ENCODE assay signal across 32 cellular contexts in the genomic region with DNA sequence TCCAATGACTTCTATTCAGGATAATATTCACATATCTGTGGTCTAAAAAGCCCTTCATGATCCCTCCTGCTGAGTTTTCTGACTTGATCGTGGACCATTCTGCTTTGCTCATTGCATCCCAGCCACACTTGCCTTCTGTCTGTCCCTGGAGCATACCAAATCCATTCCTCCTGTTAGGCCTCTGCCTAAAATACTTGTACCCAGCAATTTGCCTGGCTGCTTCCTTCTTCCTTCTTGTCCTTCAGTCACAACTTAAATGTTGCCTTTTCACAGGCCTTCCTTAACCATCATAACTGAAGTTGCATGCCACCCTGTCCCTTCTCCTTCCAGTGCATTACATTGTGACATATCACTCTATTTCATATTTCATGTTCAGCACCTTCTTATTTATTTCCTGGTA. TPM values are rescaled to one million over a fixed set of nuclear protein-coding genes. Genes with fewer than 3 reads are reported as not detected.
"Had no signal": no experiment of that assay in that cellular context is flagged by ENCODE, and none has a peak within 500 bp of the region (broad histone marks: within the 10 kb centered on the region; RNA-seq: fewer than 3 reads in every experiment).

No MANE protein-coding gene starts in this region.

- H3K27me3 Mint-ChIP-seq: activated naive CD8-positive, alpha-beta T cell treated with anti-CD3 and anti-CD28 coated beads for 36 hours; activated T-helper 17 cell treated with anti-CD3 and anti-CD28 coated beads, Interleukin-2, amount 50 U/mL, for 72 hours had no signal

- H3K9me3 Mint-ChIP-seq: activated CD4-positive, alpha-beta memory T cell treated with anti-CD3 and anti-CD28 coated beads for 36 hours; activated naive CD8-positive, alpha-beta T cell treated with anti-CD3 and anti-CD28 coated beads for 36 hours; activated T-cell treated with anti-CD3 and anti-CD28 coated beads, Interleukin-2, amount 50 U/mL, for 72 hours; activated T-helper 17 cell treated with anti-CD3 and anti-CD28 coated beads, Interleukin-2, amount 50 U/mL, for 72 hours had no signal

- H3K36me3 ChIP-seq: brain microvascular endothelial cell, SJCRH30, WERI-Rb-1 had no signal

- H3K4me3 ChIP-seq: SJCRH30, SK-N-MC had no signal

- ATAC-seq: activated T-cell treated with anti-CD3 and anti-CD28 coated beads, Interleukin-2, amount 50 U/mL, for 72 hours; activated T-helper 17 cell treated with anti-CD3 and anti-CD28 coated beads, Interleukin-2, amount 50 U/mL, for 72 hours; Panc1 had no signal

- H3K4me3 Mint-ChIP-seq: activated CD4-positive, alpha-beta memory T cell treated with anti-CD3 and anti-CD28 coated beads for 36 hours; activated CD8-positive, alpha-beta memory T cell treated with anti-CD3 and anti-CD28 coated beads, Interleukin-2, amount 10 ng/mL, durations not matched to agents 7 days and 5 days; activated naive CD8-positive, alpha-beta T cell treated with anti-CD3 and anti-CD28 coated beads for 36 hours; activated T-cell treated with anti-CD3 and anti-CD28 coated beads, Interleukin-2, amount 50 U/mL, for 72 hours; activated T-helper 17 cell treated with anti-CD3 and anti-CD28 coated beads, Interleukin-2, amount 50 U/mL, for 72 hours had no signal

- H3K27ac ChIP-seq: brain microvascular endothelial cell, SJCRH30, SK-N-MC, WERI-Rb-1 had no signal

- H3K9me3 ChIP-seq: SJCRH30 had no signal

- DNase-seq: activated CD8-positive, alpha-beta memory T cell treated with anti-CD3 and anti-CD28 coated beads for 24 hours; activated CD8-positive, alpha-beta memory T cell treated with anti-CD3 and anti-CD28 coated beads, Interleukin-2, amount 50 U/mL, for 48 hours; activated effector memory CD4-positive, alpha-beta T cell treated with anti-CD3 and anti-CD28 coated beads, Interleukin-2, amount 50 U/mL, for 16 hours; activated naive CD4-positive, alpha-beta T cell; activated naive CD4-positive, alpha-beta T cell treated with anti-CD3 and anti-CD28 coated beads, Interleukin-2, amount 50 U/mL, for 16 hours; amniotic stem cell; aorta; MV-4-11; NCI-H1092; NCI-H1436 treated with DMSO at 0.1 percent for 48 hours; NCI-H1694 treated with DMSO at 0.1 percent for 48 hours; NCI-H2029; NCI-H510A; NCI-H526; NCI-H748 treated with DMSO at 0.1 percent for 48 hours; NK-92 treated with Interleukin-12 subunit alpha and Interleukin-12 subunit beta, amount 100 ng/mL, for 24 hours; SHP77; SJCRH30; T1000; WERI-Rb-1 had no signal

- H3K36me3 Mint-ChIP-seq: activated CD4-positive, alpha-beta memory T cell treated with anti-CD3 and anti-CD28 coated beads for 36 hours had no signal

- H3K27ac Mint-ChIP-seq: activated CD4-positive, alpha-beta memory T cell treated with anti-CD3 and anti-CD28 coated beads for 36 hours; activated CD8-positive, alpha-beta memory T cell treated with anti-CD3 and anti-CD28 coated beads, Interleukin-2, amount 10 ng/mL, durations not matched to agents 7 days and 5 days; activated naive CD8-positive, alpha-beta T cell treated with anti-CD3 and anti-CD28 coated beads for 36 hours; activated T-cell treated with anti-CD3 and anti-CD28 coated beads, Interleukin-2, amount 50 U/mL, for 72 hours; activated T-helper 17 cell treated with anti-CD3 and anti-CD28 coated beads, Interleukin-2, amount 50 U/mL, for 72 hours had no signal

- H3K4me1 ChIP-seq: SJCRH30 had no signal

RNA-seq across cellular contexts. Expression of gene CR2, which starts 4.3 kb away (rescaled TPM):
- total RNA-seq: activated CD8-positive, alpha-beta memory T cell treated with anti-CD3 and anti-CD28 coated beads, Interleukin-2, amount 10 ng/mL, durations not matched to agents 7 days and 5 days; chondrocyte; LHCN-M2; RPMI7951; T-helper 1 cell treated with Interleukin-12 subunit alpha and Interleukin-12 subunit beta and Interleukin-4 antibody, amounts not matched to agents 30 ng/mL and 1 ng/mL, for 36 hours had no signal

RNA-seq across cellular contexts. Expression of gene CR1, which starts 37.5 kb away (rescaled TPM):
- total RNA-seq: activated CD4-positive, alpha-beta memory T cell treated with anti-CD3 and anti-CD28 coated beads for 36 hours; activated naive CD8-positive, alpha-beta T cell treated with anti-CD3 and anti-CD28 coated beads for 36 hours; chondrocyte; LHCN-M2; RPMI7951 had no signal
